8 cellular contexts compared by ENCODE assay signal in the genomic region with DNA sequence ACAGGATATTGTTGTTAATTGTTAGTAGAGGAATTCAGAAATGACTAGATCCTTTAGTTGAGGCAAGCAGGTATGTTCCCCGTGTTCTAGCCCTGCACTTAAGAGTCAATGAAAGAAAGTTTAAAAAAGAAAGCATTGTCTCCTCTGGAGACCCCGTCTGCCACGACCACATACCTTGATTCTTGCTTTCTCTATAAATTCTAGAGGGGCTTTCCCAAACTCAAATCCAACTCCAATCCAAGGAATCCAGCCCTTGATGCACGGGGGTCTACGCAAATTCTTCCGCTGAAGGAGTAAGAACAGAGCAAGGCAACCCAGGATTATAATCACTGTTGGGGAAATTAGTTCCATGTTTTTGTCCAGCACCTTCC. TPM values are rescaled to one million over a fixed set of nuclear protein-coding genes. Genes with fewer than 3 reads are reported as not detected.
DNase-seq lines count a peak whose midpoint lies in the region; ATAC-seq, FAIRE-seq and TF ChIP-seq lines count a peak whose summit lies in the region.

No MANE protein-coding gene starts in this region.

- TF ChIP-seq CTCF in RWPE1 (conservative IDR thresholded peaks at IDR 0.05; ENCODE audit: low read depth) = no peak
- TF ChIP-seq CTCF in parathyroid adenoma (IDR thresholded peaks at IDR 0.05) = no peak

- WGBS in esophagus, 2 donors = 1 to 3% methylated on average over 6 of the region's 6 CpGs

- no peaks in the 10 kb centered on the region for H3K36me3 ChIP-seq in esophagus (ENCODE audit: control insufficient read depth in 2 of 2, insufficient read depth in 2 of 2, low read length in 1 of 2)
- no peaks in the 10 kb centered on the region for H3K36me3 ChIP-seq in parathyroid adenoma (ENCODE audit: control insufficient read depth, insufficient read depth, low read length)

- no peaks in the 10 kb centered on the region for H3K27me3 ChIP-seq in esophagus (ENCODE audit: control insufficient read depth in 1 of 2, insufficient read depth in 2 of 2, low read length in 2 of 2)
- H3K27me3 ChIP-seq in parathyroid adenoma (ENCODE audit: control insufficient read depth, insufficient read depth, low read length) = no peaks in the 10 kb centered on the region

- peak overlapping the region; percentile 24 for H3K9ac ChIP-seq in parathyroid adenoma

- H3K4me3 ChIP-seq in esophagus (ENCODE audit: low read depth in 1 of 2, low read length in 2 of 2) (peak overlapping the region; percentile 84 to 90), parathyroid adenoma (ENCODE audit: low read depth, low read length) (peak overlapping the region; percentile 99)

- POLR2A ChIA-PET in RWPE1 (lab: Yijun Ruan, JAX; ENCODE audit: low non-redundant PET) = no interaction called here

- peak; percentile 14 for DNase-seq in DMS53 treated with DMSO at 0.1 percent for 48 hours (lab: John Stamatoyannopoulos, UW; ENCODE audit: unreplicated experiment)
- DNase-seq in RWPE1 (ENCODE audit: low spot score) = no peak
- DNase-seq in NCI-H1694 treated with DMSO at 0.1 percent for 48 hours (lab: John Stamatoyannopoulos, UW) = no peak
- no peak for DNase-seq in GM19239 (ENCODE audit: insufficient read length, low spot score)

- H3K4me1 ChIP-seq in esophagus (ENCODE audit: control insufficient read depth in 2 of 2, insufficient read depth in 2 of 2, low read length in 1 of 2) = no peaks in the 10 kb centered on the region
- H3K4me1 ChIP-seq in parathyroid adenoma = peaks cover 9% of the 10 kb centered on the region

- FAIRE-seq in GM19239 (lab: Jason Lieb, UNC) = no peak

- H3K27ac ChIP-seq in RWPE1 (peak overlapping the region; percentile 67), esophagus (ENCODE audit: low read depth in 2 of 2, low read length in 1 of 2) (peak overlapping the region; percentile 64 to 69), parathyroid adenoma (peak overlapping the region; percentile 91)

- H3K4me2 ChIP-seq in parathyroid adenoma (ENCODE audit: low read length) = peak overlapping the region; percentile 73

- H2AFZ ChIP-seq in parathyroid adenoma = peak overlapping the region; percentile 97

- H3K79me2 ChIP-seq in parathyroid adenoma = no peaks in the 10 kb centered on the region

- H3K9me3 ChIP-seq in esophagus (ENCODE audit: control insufficient read depth in 2 of 2, insufficient read depth in 1 of 2, low read depth in 1 of 2, low read length in 1 of 2) = no peaks in the 10 kb centered on the region
- no peaks in the 10 kb centered on the region for H3K9me3 ChIP-seq in parathyroid adenoma (ENCODE audit: control insufficient read depth, low read length)

- ATAC-seq in GM18511 (IDR thresholded peaks at IDR 0.05; ENCODE audit: unreplicated experiment) (no peak), HG02840 (IDR thresholded peaks at IDR 0.05; ENCODE audit: low FRiP score, unreplicated experiment) (no peak)

- CTCF ChIA-PET in RWPE1 (lab: Yijun Ruan, JAX) = interaction anchor here (0.6 kb wide), 1 partner anchor 444 kb away, joined by 3 read pairs; no protein-coding TSS in a partner anchor

RNA-seq across cellular contexts. Expression of a gene that starts 0.4 kb away (rescaled TPM):
- 1 to 10 TPM; 2.4 to 3.2 TPM for polyA plus RNA-seq in esophagus

RNA-seq across cellular contexts. Expression of a gene that starts 0.6 kb away (rescaled TPM):
- 10 to 100 TPM in 1 of 2 donors, 1 to 10 TPM in 1; 8.0 to 25.0 TPM for polyA plus RNA-seq in esophagus

RNA-seq across cellular contexts. Expression of a gene that starts 35.5 kb away (rescaled TPM):
- under 1 TPM; 0.11 to 0.41 TPM for polyA plus RNA-seq in esophagus
